In the genomic region with DNA sequence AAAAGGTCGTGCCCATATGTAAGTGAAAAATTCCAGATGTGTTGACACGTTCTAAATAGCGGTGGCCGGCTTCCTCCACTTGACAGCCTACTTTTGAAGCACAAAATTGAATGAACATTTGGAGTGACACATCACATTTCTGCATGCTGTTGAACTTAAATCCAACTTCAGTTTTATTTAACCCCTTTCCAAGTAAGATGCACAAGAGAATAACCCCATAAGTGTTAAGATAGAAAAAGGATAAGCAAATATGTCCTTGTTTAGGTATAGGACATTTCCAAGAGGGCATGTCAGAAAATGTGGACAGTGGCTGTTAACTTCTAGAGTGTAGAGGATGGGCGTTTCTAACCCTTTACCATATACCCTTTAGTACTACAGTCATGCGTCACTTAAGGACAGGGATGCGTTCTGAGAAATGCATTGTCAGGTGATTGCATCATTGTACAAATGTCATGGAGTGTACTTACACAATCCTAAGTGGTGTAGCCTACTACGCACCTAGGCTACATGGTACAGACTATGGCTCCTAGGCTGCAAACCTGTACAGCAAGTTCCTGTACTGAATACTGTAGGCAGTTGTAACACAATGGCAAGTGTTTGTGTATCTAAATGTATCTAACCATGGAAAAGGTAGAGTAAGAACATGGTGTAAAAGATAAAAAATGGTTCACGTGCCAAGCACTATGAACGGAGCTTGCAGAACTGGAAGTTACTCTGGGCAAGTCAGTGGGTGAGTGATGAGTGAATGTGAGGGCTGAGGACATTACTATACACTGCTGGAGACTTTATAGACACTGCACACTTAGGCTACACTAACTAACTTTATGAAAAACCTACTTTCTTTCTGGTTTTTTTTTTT, we compare ENCODE assay signal across 1 cellular context.
TF ChIP-seq lines count a peak whose summit lies in the region.

No MANE protein-coding gene starts in this region.

TF ChIP-seq in K562, 482 proteins besides CTCF, POLR2A, EP300 and RAD21 (continued from another document and continues in another):
- TF ChIP-seq, protein P1, sequence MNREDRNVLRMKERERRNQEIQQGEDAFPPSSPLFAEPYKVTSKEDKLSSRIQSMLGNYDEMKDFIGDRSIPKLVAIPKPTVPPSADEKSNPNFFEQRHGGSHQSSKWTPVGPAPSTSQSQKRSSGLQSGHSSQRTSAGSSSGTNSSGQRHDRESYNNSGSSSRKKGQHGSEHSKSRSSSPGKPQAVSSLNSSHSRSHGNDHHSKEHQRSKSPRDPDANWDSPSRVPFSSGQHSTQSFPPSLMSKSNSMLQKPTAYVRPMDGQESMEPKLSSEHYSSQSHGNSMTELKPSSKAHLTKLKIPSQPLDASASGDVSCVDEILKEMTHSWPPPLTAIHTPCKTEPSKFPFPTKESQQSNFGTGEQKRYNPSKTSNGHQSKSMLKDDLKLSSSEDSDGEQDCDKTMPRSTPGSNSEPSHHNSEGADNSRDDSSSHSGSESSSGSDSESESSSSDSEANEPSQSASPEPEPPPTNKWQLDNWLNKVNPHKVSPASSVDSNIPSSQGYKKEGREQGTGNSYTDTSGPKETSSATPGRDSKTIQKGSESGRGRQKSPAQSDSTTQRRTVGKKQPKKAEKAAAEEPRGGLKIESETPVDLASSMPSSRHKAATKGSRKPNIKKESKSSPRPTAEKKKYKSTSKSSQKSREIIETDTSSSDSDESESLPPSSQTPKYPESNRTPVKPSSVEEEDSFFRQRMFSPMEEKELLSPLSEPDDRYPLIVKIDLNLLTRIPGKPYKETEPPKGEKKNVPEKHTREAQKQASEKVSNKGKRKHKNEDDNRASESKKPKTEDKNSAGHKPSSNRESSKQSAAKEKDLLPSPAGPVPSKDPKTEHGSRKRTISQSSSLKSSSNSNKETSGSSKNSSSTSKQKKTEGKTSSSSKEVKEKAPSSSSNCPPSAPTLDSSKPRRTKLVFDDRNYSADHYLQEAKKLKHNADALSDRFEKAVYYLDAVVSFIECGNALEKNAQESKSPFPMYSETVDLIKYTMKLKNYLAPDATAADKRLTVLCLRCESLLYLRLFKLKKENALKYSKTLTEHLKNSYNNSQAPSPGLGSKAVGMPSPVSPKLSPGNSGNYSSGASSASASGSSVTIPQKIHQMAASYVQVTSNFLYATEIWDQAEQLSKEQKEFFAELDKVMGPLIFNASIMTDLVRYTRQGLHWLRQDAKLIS (CRISPR knock-in tag; IDR thresholded peaks at IDR 0.05): no peak
- TF ChIP-seq CBX1 (IDR thresholded peaks at IDR 0.05; ENCODE audit: low read depth) (no peak; the same call in 1 of the 2 replicates), C11orf30 (IDR thresholded peaks at IDR 0.05; ENCODE audit: low read depth) (peak; percentile 96), CSDE1 (IDR thresholded peaks at IDR 0.05) (0 out of 4 replicates have a peak, but pooled peaks of 1 of the 2 experiments have one; percentile 61), ZNF24 (IDR thresholded peaks at IDR 0.05) (no peak), TCF7 (IDR thresholded peaks at IDR 0.05; ENCODE audit: borderline replicate concordance) (no peak), MYC (IDR thresholded peaks at IDR 0.05; ENCODE audit: low read depth, low read length) (peak; percentile 80), MYC (CRISPR knock-in tag; IDR thresholded peaks at IDR 0.05; ENCODE audit: borderline replicate concordance, low read depth) (no peak; the same call in 1 of the 2 replicates), KDM4B (IDR thresholded peaks at IDR 0.05; ENCODE audit: borderline replicate concordance in 2 of 2, low read depth in 1 of 2) (no peak), ZNF41 (CRISPR knock-in tag; conservative IDR thresholded peaks at IDR 0.05) (peak; percentile 87), ZSCAN29 (IDR thresholded peaks at IDR 0.05) (no peak), CHCHD3 (CRISPR knock-in tag; IDR thresholded peaks at IDR 0.05) (no peak), MCM5 (IDR thresholded peaks at IDR 0.05; ENCODE audit: low read depth) (no peak), ZNF274 (IDR thresholded peaks at IDR 0.05; ENCODE audit: borderline replicate concordance, low read depth, low read length) (no peak), ATF7 (IDR thresholded peaks at IDR 0.05) (peak; percentile 98)
- TF ChIP-seq, protein P2, sequence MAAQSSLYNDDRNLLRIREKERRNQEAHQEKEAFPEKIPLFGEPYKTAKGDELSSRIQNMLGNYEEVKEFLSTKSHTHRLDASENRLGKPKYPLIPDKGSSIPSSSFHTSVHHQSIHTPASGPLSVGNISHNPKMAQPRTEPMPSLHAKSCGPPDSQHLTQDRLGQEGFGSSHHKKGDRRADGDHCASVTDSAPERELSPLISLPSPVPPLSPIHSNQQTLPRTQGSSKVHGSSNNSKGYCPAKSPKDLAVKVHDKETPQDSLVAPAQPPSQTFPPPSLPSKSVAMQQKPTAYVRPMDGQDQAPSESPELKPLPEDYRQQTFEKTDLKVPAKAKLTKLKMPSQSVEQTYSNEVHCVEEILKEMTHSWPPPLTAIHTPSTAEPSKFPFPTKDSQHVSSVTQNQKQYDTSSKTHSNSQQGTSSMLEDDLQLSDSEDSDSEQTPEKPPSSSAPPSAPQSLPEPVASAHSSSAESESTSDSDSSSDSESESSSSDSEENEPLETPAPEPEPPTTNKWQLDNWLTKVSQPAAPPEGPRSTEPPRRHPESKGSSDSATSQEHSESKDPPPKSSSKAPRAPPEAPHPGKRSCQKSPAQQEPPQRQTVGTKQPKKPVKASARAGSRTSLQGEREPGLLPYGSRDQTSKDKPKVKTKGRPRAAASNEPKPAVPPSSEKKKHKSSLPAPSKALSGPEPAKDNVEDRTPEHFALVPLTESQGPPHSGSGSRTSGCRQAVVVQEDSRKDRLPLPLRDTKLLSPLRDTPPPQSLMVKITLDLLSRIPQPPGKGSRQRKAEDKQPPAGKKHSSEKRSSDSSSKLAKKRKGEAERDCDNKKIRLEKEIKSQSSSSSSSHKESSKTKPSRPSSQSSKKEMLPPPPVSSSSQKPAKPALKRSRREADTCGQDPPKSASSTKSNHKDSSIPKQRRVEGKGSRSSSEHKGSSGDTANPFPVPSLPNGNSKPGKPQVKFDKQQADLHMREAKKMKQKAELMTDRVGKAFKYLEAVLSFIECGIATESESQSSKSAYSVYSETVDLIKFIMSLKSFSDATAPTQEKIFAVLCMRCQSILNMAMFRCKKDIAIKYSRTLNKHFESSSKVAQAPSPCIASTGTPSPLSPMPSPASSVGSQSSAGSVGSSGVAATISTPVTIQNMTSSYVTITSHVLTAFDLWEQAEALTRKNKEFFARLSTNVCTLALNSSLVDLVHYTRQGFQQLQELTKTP (IDR thresholded peaks at IDR 0.05; ENCODE audit: low read depth in 1 of 2, partially characterized antibody in 2 of 2): peak; percentile 71 to 89
- TF ChIP-seq, protein P3, sequence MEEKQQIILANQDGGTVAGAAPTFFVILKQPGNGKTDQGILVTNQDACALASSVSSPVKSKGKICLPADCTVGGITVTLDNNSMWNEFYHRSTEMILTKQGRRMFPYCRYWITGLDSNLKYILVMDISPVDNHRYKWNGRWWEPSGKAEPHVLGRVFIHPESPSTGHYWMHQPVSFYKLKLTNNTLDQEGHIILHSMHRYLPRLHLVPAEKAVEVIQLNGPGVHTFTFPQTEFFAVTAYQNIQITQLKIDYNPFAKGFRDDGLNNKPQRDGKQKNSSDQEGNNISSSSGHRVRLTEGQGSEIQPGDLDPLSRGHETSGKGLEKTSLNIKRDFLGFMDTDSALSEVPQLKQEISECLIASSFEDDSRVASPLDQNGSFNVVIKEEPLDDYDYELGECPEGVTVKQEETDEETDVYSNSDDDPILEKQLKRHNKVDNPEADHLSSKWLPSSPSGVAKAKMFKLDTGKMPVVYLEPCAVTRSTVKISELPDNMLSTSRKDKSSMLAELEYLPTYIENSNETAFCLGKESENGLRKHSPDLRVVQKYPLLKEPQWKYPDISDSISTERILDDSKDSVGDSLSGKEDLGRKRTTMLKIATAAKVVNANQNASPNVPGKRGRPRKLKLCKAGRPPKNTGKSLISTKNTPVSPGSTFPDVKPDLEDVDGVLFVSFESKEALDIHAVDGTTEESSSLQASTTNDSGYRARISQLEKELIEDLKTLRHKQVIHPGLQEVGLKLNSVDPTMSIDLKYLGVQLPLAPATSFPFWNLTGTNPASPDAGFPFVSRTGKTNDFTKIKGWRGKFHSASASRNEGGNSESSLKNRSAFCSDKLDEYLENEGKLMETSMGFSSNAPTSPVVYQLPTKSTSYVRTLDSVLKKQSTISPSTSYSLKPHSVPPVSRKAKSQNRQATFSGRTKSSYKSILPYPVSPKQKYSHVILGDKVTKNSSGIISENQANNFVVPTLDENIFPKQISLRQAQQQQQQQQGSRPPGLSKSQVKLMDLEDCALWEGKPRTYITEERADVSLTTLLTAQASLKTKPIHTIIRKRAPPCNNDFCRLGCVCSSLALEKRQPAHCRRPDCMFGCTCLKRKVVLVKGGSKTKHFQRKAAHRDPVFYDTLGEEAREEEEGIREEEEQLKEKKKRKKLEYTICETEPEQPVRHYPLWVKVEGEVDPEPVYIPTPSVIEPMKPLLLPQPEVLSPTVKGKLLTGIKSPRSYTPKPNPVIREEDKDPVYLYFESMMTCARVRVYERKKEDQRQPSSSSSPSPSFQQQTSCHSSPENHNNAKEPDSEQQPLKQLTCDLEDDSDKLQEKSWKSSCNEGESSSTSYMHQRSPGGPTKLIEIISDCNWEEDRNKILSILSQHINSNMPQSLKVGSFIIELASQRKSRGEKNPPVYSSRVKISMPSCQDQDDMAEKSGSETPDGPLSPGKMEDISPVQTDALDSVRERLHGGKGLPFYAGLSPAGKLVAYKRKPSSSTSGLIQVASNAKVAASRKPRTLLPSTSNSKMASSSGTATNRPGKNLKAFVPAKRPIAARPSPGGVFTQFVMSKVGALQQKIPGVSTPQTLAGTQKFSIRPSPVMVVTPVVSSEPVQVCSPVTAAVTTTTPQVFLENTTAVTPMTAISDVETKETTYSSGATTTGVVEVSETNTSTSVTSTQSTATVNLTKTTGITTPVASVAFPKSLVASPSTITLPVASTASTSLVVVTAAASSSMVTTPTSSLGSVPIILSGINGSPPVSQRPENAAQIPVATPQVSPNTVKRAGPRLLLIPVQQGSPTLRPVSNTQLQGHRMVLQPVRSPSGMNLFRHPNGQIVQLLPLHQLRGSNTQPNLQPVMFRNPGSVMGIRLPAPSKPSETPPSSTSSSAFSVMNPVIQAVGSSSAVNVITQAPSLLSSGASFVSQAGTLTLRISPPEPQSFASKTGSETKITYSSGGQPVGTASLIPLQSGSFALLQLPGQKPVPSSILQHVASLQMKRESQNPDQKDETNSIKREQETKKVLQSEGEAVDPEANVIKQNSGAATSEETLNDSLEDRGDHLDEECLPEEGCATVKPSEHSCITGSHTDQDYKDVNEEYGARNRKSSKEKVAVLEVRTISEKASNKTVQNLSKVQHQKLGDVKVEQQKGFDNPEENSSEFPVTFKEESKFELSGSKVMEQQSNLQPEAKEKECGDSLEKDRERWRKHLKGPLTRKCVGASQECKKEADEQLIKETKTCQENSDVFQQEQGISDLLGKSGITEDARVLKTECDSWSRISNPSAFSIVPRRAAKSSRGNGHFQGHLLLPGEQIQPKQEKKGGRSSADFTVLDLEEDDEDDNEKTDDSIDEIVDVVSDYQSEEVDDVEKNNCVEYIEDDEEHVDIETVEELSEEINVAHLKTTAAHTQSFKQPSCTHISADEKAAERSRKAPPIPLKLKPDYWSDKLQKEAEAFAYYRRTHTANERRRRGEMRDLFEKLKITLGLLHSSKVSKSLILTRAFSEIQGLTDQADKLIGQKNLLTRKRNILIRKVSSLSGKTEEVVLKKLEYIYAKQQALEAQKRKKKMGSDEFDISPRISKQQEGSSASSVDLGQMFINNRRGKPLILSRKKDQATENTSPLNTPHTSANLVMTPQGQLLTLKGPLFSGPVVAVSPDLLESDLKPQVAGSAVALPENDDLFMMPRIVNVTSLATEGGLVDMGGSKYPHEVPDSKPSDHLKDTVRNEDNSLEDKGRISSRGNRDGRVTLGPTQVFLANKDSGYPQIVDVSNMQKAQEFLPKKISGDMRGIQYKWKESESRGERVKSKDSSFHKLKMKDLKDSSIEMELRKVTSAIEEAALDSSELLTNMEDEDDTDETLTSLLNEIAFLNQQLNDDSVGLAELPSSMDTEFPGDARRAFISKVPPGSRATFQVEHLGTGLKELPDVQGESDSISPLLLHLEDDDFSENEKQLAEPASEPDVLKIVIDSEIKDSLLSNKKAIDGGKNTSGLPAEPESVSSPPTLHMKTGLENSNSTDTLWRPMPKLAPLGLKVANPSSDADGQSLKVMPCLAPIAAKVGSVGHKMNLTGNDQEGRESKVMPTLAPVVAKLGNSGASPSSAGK (IDR thresholded peaks at IDR 0.05): peak; percentile 91
- TF ChIP-seq, protein P4, sequence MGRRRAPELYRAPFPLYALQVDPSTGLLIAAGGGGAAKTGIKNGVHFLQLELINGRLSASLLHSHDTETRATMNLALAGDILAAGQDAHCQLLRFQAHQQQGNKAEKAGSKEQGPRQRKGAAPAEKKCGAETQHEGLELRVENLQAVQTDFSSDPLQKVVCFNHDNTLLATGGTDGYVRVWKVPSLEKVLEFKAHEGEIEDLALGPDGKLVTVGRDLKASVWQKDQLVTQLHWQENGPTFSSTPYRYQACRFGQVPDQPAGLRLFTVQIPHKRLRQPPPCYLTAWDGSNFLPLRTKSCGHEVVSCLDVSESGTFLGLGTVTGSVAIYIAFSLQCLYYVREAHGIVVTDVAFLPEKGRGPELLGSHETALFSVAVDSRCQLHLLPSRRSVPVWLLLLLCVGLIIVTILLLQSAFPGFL (CRISPR knock-in tag; IDR thresholded peaks at IDR 0.05): no peak
- TF ChIP-seq, protein P5, sequence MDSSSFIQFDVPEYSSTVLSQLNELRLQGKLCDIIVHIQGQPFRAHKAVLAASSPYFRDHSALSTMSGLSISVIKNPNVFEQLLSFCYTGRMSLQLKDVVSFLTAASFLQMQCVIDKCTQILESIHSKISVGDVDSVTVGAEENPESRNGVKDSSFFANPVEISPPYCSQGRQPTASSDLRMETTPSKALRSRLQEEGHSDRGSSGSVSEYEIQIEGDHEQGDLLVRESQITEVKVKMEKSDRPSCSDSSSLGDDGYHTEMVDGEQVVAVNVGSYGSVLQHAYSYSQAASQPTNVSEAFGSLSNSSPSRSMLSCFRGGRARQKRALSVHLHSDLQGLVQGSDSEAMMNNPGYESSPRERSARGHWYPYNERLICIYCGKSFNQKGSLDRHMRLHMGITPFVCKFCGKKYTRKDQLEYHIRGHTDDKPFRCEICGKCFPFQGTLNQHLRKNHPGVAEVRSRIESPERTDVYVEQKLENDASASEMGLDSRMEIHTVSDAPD (CRISPR knock-in tag; IDR thresholded peaks at IDR 0.05): no peak; the same call in none of the 2 replicates
- TF ChIP-seq, protein P6, sequence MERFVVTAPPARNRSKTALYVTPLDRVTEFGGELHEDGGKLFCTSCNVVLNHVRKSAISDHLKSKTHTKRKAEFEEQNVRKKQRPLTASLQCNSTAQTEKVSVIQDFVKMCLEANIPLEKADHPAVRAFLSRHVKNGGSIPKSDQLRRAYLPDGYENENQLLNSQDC (CRISPR knock-in tag; IDR thresholded peaks at IDR 0.05): no peak
- TF ChIP-seq, protein P7, sequence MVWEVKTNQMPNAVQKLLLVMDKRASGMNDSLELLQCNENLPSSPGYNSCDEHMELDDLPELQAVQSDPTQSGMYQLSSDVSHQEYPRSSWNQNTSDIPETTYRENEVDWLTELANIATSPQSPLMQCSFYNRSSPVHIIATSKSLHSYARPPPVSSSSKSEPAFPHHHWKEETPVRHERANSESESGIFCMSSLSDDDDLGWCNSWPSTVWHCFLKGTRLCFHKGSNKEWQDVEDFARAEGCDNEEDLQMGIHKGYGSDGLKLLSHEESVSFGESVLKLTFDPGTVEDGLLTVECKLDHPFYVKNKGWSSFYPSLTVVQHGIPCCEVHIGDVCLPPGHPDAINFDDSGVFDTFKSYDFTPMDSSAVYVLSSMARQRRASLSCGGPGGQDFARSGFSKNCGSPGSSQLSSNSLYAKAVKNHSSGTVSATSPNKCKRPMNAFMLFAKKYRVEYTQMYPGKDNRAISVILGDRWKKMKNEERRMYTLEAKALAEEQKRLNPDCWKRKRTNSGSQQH (CRISPR knock-in tag; IDR thresholded peaks at IDR 0.05): no peak; the same call in none of the 2 replicates
